In the genomic region with DNA sequence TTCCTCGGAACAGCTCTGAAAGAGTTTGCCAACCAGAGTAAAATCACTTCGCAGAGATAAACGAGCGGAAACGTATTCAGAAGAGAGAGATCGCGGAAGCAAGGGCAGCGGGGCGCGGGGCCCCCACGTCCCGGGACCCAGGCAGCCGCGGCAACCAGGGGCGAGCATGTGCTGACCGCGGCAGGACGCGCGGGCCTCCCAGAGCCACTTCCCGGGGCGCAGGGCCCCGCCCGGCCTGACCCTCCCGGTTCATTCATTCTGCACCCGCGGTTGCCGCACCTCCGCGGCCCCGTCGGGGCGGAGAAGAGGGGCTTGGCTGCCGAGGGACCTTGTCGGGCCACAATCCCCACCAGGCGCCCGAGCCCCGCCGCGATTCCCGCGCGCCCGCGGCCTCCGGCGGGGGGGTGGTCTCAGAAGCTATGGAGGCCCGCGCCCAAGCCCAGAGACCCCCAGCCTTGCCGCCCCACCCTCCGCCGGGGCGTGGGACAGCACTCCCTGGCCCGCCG, we compare ENCODE assay signal across 1 cellular context.
TF ChIP-seq lines count a peak whose summit lies in the region.

No MANE protein-coding gene starts in this region.

TF ChIP-seq in IMR-90, 13 proteins besides CTCF, POLR2A, EP300 and RAD21:
- TF ChIP-seq, protein P1, sequence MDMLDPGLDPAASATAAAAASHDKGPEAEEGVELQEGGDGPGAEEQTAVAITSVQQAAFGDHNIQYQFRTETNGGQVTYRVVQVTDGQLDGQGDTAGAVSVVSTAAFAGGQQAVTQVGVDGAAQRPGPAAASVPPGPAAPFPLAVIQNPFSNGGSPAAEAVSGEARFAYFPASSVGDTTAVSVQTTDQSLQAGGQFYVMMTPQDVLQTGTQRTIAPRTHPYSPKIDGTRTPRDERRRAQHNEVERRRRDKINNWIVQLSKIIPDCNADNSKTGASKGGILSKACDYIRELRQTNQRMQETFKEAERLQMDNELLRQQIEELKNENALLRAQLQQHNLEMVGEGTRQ (IDR thresholded peaks at IDR 0.05; ENCODE audit: low read depth, low read length), result no peak
- no peak for TF ChIP-seq FOS (IDR thresholded peaks at IDR 0.05; ENCODE audit: low read depth, low read length)
- peak; percentile 50; the same call in 1 of the 2 replicates for TF ChIP-seq MXI1 (IDR thresholded peaks at IDR 0.05; ENCODE audit: borderline replicate concordance, low read depth, low read length)
- no peak for TF ChIP-seq RCOR1 (IDR thresholded peaks at IDR 0.05; ENCODE audit: insufficient replicate concordance, low read length)
